Comparison of ENCODE assay signal across 1 cellular context in the genomic region with DNA sequence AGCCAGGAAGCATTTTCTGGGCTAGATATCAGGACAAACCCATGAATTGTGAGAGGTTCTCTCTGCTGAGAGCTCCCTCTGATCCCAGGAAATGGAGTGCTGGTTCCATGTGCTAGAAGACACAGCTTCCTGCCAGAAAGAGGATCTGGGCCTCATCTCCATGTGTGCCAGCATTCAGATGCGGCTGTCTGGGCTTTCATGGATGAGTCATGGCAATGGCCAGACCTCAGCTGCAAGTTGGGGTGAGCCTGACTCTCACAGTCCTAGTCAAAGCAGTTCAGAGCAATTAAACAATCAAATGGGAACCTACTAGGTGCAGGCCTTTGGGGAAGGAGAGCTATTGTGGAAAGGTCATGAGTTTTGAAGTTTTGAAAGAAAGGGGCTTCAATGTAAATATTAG.
TF ChIP-seq lines count a peak whose summit lies in the region.

No MANE protein-coding gene starts in this region.

TF ChIP-seq in GM23338, 12 proteins besides CTCF, POLR2A, EP300 and RAD21 (continued from another document):
- no peak for TF ChIP-seq ZNF462 (CRISPR knock-in tag; IDR thresholded peaks at IDR 0.05)
- TF ChIP-seq JUNB (IDR thresholded peaks at IDR 0.05; ENCODE audit: unreplicated experiment), result no peak
- no peak for TF ChIP-seq NANOG (IDR thresholded peaks at IDR 0.05; ENCODE audit: borderline replicate concordance)
- TF ChIP-seq CREB1 (CRISPR knock-in tag; IDR thresholded peaks at IDR 0.05; ENCODE audit: low read depth), result no peak
- TF ChIP-seq EZH2phosphoT487 (IDR thresholded peaks at IDR 0.05; ENCODE audit: unreplicated experiment), result no peak
TF ChIP-seq in GM23338: peak in this region for 0.
